Comparison of ENCODE assay signal across 8 cellular contexts in the genomic region with DNA sequence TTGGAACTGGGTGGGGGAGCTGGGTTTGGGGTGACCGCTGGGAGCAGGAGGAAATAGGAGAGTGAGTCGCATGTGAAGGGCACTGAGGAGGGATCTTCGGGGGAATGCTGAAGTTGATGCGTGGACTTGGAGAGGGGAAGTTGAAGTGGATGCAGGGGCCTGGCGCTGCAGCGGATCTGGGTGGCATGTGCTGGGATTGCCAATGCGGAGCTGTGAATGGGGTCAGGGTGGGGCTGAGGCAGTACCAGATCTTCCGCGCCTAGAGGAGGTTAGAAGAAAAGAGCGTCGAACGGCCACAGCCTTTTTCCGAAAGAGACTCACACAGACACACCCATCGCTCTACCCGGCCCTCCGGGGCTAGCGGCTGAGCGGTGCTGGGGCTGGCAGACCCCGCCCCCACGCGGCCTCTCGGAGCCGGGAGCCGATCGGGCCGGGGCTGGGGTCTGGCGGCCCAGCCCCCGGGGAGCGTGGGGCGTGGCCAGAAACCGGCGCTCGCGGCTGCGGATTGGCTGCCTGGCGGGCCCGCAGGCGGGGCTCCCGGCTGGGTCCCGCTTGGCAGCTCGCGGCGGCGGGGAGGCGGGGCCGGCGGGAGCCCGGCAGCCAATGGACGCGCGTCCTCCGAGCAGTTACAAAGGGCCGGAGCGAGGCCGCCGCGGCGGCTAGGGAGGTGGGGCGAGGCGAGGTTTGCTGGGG. TPM values are rescaled to one million over a fixed set of nuclear protein-coding genes. Genes with fewer than 3 reads are reported as not detected.
DNase-seq lines count a peak whose midpoint lies in the region; ATAC-seq and TF ChIP-seq lines count a peak whose summit lies in the region.

Gene TGFBR1, plus strand, starts transcription at position 655 of the 693 bp plus-strand sequence. CDS start 93 bp downstream, outside the sequence.

- H3K4me1 ChIP-seq in HUES64 (ENCODE audit: insufficient read depth, low read length) = peaks cover 29% of the 10 kb centered on the region
- H3K4me1 ChIP-seq in OCI-LY3 (ENCODE audit: low read length) = peaks cover 20% of the 10 kb centered on the region

- H3K79me2 ChIP-seq in OCI-LY3 (ENCODE audit: low read length) = peaks cover 45% of the 10 kb centered on the region

- H3K27ac ChIP-seq in HUES64 (ENCODE audit: low read depth, low read length) (peak within 1 kb of the TSS; percentile 29; the same call in 1 of the 2 replicates), OCI-LY3 (ENCODE audit: low read length) (peak within 1 kb of the TSS; percentile 63)

- DNase-seq in Calu3 = peak; percentile 92
- peak; percentile 91 for DNase-seq in activated T-cell treated with anti-CD3 and anti-CD28 coated beads for 24 hours (ENCODE audit: low read depth)
- peak; percentile 95 for DNase-seq in epidermal melanocyte (ENCODE audit: insufficient read length, low spot score)
- peak; percentile 86 for DNase-seq in middle frontal gyrus (ENCODE audit: extremely low spot score, low spot score)
- peak; percentile 89 to 93 for DNase-seq in stimulated activated CD8-positive, alpha-beta memory T cell treated with anti-CD3 and anti-CD28 coated beads, Interleukin-2, amount 100 ng/mL, for 48 hours (ENCODE audit: low read depth in 2 of 2)

- BruUV-seq in Calu3 (replicated peaks; lab: Mats Ljungman, UMichigan) = no TSS peak

- H3K36me3 ChIP-seq in HUES64 (ENCODE audit: insufficient read depth, low read length) (no peaks in the 10 kb centered on the region), OCI-LY3 (replicated peaks; ENCODE audit: low read depth, low read length) (no peaks in the 10 kb centered on the region)

- intact Hi-C loops in Calu3 (cut with micrococcal nuclease; ENCODE audit: unreplicated experiment) = no loop called here

- H3K4me3 Mint-ChIP-seq in Calu3 (ENCODE audit: low read depth, unreplicated experiment) = peak within 1 kb of the TSS; percentile 77

- H4K20me1 ChIP-seq in OCI-LY3 (ENCODE audit: insufficient read depth, low read length) = peaks cover 22% of the 10 kb centered on the region

- H3K4me1 Mint-ChIP-seq in Calu3 (ENCODE audit: low read depth, unreplicated experiment) = peaks cover 12% of the 10 kb centered on the region

- H3K36me3 Mint-ChIP-seq in Calu3 (ENCODE audit: insufficient read depth, unreplicated experiment) = peaks cover 26% of the 10 kb centered on the region

- peak within 1 kb of the TSS; percentile 36 for H3K27ac Mint-ChIP-seq in Calu3 (ENCODE audit: unreplicated experiment)

- peak within 1 kb of the TSS; percentile 99 for H3K4me2 ChIP-seq in OCI-LY3 (ENCODE audit: low read length)

- WGBS in HUES64 = under 1% methylated on average over 60 of the region's 60 CpGs

- H3K4me3 ChIP-seq in HUES64 (ENCODE audit: low read length) (peak within 1 kb of the TSS; percentile 92), OCI-LY3 (ENCODE audit: low read length) (peak within 1 kb of the TSS; percentile 85)

- H3K9me3 Mint-ChIP-seq in Calu3 (ENCODE audit: low read depth, unreplicated experiment) = no peaks in the 10 kb centered on the region

- no peaks in the 10 kb centered on the region for H3K27me3 Mint-ChIP-seq in Calu3 (ENCODE audit: unreplicated experiment)

- H3K9ac ChIP-seq in HUES64 (ENCODE audit: low read depth, low read length) (peak within 1 kb of the TSS; percentile 81), OCI-LY3 (ENCODE audit: low read length) (peak within 1 kb of the TSS; percentile 79)

- H3K27me3 ChIP-seq in HUES64 (ENCODE audit: insufficient read depth, low read length) (peaks cover 14% of the 10 kb centered on the region), OCI-LY3 (ENCODE audit: low read depth, low read length) (no peaks in the 10 kb centered on the region)

- H2AFZ ChIP-seq in OCI-LY3 (ENCODE audit: low read depth, low read length) = peak within 1 kb of the TSS; percentile 56

- CTCF ChIA-PET in Calu3 (lab: Charles Lee) = interaction anchor here (0.7 kb wide), 1 partner anchor 82 kb away, joined by 3 read pairs; no protein-coding TSS in a partner anchor

- TF ChIP-seq CTCF in Calu3 (IDR thresholded peaks at IDR 0.05; ENCODE audit: unreplicated experiment) (no peak), OCI-LY3 (IDR thresholded peaks at IDR 0.05; ENCODE audit: low read depth, low read length) (no peak)

- H3K9me3 ChIP-seq in HUES64 (ENCODE audit: insufficient read depth, low read depth, low read length) (no peaks in the 10 kb centered on the region; the same call in 1 of the 2 replicates), OCI-LY3 (ENCODE audit: insufficient read depth, low read length) (no peaks in the 10 kb centered on the region)

- ATAC-seq in GM21515 (IDR thresholded peaks at IDR 0.05; ENCODE audit: unreplicated experiment) = peak; percentile 91

RNA-seq across cellular contexts. Expression of gene TGFBR1, which starts in this region (rescaled TPM):
- total RNA-seq in Calu3 (2022) = 19.4 and 22.6 TPM in 2 replicates
- 31.8 TPM for polyA plus RNA-seq in HUES64 (2013, experiment 1 of 2)
- 39.0 TPM for polyA plus RNA-seq in HUES64 (2013, experiment 2 of 2)

Comparison
In these comparisons a context has a peak if more than half of its experiments do, and no peak if none do; other contexts are left out.
1. Peak in every context shown above with its lines: DNase-seq, ATAC-seq, H3K4me3 ChIP-seq and H3K27ac ChIP-seq.